In the genomic region with DNA sequence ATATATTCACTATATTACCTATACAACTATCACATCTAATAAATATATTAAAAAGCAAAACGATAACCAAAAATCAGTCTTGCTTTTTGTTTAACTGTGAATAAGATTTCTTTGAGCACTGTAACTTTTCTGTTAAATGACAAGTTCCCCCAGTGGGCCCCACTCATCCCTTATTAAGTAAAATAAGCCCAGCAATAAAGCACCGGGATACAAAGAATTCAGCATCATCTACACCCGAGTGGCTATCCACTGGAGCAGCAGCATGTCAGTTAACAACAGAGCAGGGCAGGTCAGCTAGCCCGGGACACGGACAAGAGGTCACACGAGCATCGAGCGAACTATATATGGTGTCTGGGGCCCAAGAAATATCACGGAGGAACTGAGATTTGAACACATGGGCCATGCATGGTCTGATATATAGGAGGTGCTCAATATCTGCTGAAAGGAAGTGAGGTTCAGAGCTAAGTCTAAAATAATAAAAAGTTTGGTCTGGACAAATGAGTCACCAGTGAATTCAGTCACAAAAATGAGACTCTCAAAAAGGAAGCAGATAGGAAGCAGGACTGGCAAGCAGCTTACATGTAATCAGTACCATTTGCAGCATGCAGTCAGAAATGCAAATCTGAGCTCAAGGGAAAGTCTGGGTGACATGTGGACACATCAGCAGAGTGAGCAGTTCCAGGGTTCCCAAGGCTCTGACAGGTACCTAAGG, we compare ENCODE assay signal across 8 cellular contexts. TPM values are rescaled to one million over a fixed set of nuclear protein-coding genes. Genes with fewer than 3 reads are reported as not detected.
DNase-seq lines count a peak whose midpoint lies in the region; ATAC-seq and TF ChIP-seq lines count a peak whose summit lies in the region.

No MANE protein-coding gene starts in this region.

- CTCF ChIA-PET in GM10248 (lab: Yijun Ruan, JAX) = interaction anchor here (0.8 to 8.1 kb wide), 8 partner anchors 10 to 878 kb away, joined by 3 to 71 read pairs (median 4); no protein-coding TSS in a partner anchor

- intact Hi-C loops in testis (cut with DNase I; ENCODE audit: low total_unique reads) (no loop called here), esophagus muscularis mucosa (cut with DNase I) (no loop called here)

- peak overlapping the region; percentile 41 for H3K4me3 Mint-ChIP-seq in chondrocyte (ENCODE audit: unreplicated experiment)

- peaks cover 75% of the 10 kb centered on the region for H3K4me1 Mint-ChIP-seq in chondrocyte (ENCODE audit: low read depth)

- H3K4me3 ChIP-seq in suprapubic skin = no peak overlapping the region
- no peak overlapping the region for H3K4me3 ChIP-seq in testis
- no peak overlapping the region for H3K4me3 ChIP-seq in esophagus muscularis mucosa

- WGBS in suprapubic skin = 58% methylated on average over 9 of the region's 9 CpGs
- WGBS in testis, 2 donors = 64 to 87% methylated on average over 9 of the region's 9 CpGs
- WGBS in esophagus muscularis mucosa = 80% methylated on average over 9 of the region's 9 CpGs

- H3K27ac Mint-ChIP-seq in chondrocyte (ENCODE audit: unreplicated experiment) = peak overlapping the region; percentile 94

- H3K27ac ChIP-seq in suprapubic skin (no peak overlapping the region), testis (no peak overlapping the region), esophagus muscularis mucosa (replicated peaks in 1 of 4) (no peak overlapping the region)

- peak; percentile 54 for ATAC-seq in GM21367 (IDR thresholded peaks at IDR 0.05; ENCODE audit: unreplicated experiment)
- ATAC-seq in HG03558 (IDR thresholded peaks at IDR 0.05; ENCODE audit: extremely low read depth, unreplicated experiment) = peak; percentile 51

- H3K36me3 Mint-ChIP-seq in chondrocyte (ENCODE audit: low read depth) = peaks cover 17% of the 10 kb centered on the region

- H3K9me3 ChIP-seq in suprapubic skin = no peaks in the 10 kb centered on the region
- H3K9me3 ChIP-seq in testis = no peaks in the 10 kb centered on the region
- no peaks in the 10 kb centered on the region for H3K9me3 ChIP-seq in esophagus muscularis mucosa

- POLR2A ChIA-PET in GM10248 (lab: Yijun Ruan, JAX) = interaction anchor here (0.8 to 1.0 kb wide), 2 partner anchors 9 to 12 kb away, joined by 3 read pairs; no protein-coding TSS in a partner anchor

- H3K4me1 ChIP-seq in suprapubic skin (peaks cover 28% of the 10 kb centered on the region), testis (peaks cover 2% of the 10 kb centered on the region), esophagus muscularis mucosa (peaks cover 14 to 31% (median 24%) of the 10 kb centered on the region in 4 donors)

- peak; percentile 75 for DNase-seq in GM10248 (ENCODE audit: extremely low spot score)
- DNase-seq in chondrocyte (ENCODE audit: low spot score) = no peak
- no peak for DNase-seq in DMS 273 (lab: John Stamatoyannopoulos, UW; ENCODE audit: unreplicated experiment)
- no peak for DNase-seq in suprapubic skin (ENCODE audit: low spot score in 2 of 2)
- DNase-seq in testis = no peak
- no peak for DNase-seq in esophagus muscularis mucosa (ENCODE audit: extremely low spot score)

- TF ChIP-seq POLR2A in suprapubic skin (IDR thresholded peaks at IDR 0.05) = no peak
- TF ChIP-seq POLR2A in testis (IDR thresholded peaks at IDR 0.05) = no peak
- TF ChIP-seq POLR2A in esophagus muscularis mucosa (IDR thresholded peaks at IDR 0.05; ENCODE audit: low read depth) = no peak

- H3K36me3 ChIP-seq in suprapubic skin = peaks cover 19% of the 10 kb centered on the region
- H3K36me3 ChIP-seq in testis (ENCODE audit: low read depth, missing control alignments) = no peaks in the 10 kb centered on the region
- H3K36me3 ChIP-seq in esophagus muscularis mucosa = peaks cover 0 to 35% (median 20%) of the 10 kb centered on the region in 4 donors

- TF ChIP-seq EP300 in suprapubic skin (IDR thresholded peaks at IDR 0.05) = no peak
- TF ChIP-seq EP300 in esophagus muscularis mucosa (IDR thresholded peaks at IDR 0.05) = no peak

- H3K27me3 Mint-ChIP-seq in chondrocyte (ENCODE audit: low read depth) = no peaks in the 10 kb centered on the region

- H3K9me3 Mint-ChIP-seq in chondrocyte (ENCODE audit: low read depth) = no peaks in the 10 kb centered on the region

- no peaks in the 10 kb centered on the region for H3K27me3 ChIP-seq in suprapubic skin
- no peaks in the 10 kb centered on the region for H3K27me3 ChIP-seq in testis
- H3K27me3 ChIP-seq in esophagus muscularis mucosa = no peaks in the 10 kb centered on the region

- TF ChIP-seq CTCF in GM10248 (IDR thresholded peaks at IDR 0.05; ENCODE audit: control extremely low read depth, extremely low read depth, low read depth, missing control alignments) (no peak), chondrocyte (IDR thresholded peaks at IDR 0.05) (no peak), suprapubic skin (IDR thresholded peaks at IDR 0.05) (no peak), testis (IDR thresholded peaks at IDR 0.05) (no peak), esophagus muscularis mucosa (IDR thresholded peaks at IDR 0.05) (no peak)

RNA-seq across cellular contexts. Expression of a gene that starts 4.1 kb away (rescaled TPM):
- total RNA-seq in chondrocyte (40.2 to 79.8 TPM (median 41.5 TPM) in 3 replicates), suprapubic skin (10 to 100 TPM; 20.5 to 37.1 (median 24.4) TPM), testis (10 to 100 TPM; 19.6 to 20.1 TPM), esophagus muscularis mucosa (10 to 100 TPM in 1 of 4 donors, 1 to 10 TPM in 3; 7.0 to 11.7 (median 9.2) TPM)
- 19.4 TPM for polyA plus RNA-seq in testis (ENCODE audit: insufficient read depth, low read depth, low replicate concordance)
